ENCODE assay signal across 14 cellular contexts in the genomic region with DNA sequence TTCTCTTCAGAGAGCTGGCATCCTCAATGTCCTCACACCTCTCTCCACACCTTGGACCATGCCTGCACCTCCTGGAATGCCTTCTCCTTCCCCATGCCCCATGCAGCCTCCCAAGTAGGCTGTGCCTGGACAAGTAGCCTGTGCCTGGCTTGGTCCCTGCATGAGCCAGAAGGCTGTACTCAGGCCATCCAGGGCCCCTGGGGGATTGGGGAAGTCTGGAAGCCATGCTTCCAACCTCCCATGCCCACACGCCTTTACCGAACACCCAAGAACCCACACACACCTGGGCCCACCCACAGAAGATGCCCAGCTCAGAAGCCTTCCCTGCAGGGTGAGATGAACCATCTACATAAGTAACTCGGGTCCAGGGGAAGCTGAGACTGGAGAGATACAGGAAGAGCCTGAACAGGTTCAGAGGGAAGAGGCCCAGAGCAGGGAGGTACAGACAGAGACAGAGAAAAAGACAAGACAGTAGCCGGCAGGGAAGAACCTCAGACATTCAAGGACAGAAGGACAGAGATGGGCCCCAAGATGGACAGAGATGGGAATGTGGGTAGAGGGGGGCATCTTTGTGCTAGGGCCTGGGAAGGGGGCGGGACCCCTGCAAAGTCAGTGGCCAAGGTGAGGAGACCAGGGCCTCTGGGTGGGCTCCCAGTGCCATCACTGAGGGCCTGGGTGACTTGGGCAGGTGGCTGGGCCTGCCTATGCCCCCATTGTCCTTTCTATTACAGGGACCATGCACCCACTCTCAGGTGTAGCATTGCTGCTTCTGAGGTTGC. TPM values are rescaled to one million over a fixed set of nuclear protein-coding genes. Genes with fewer than 3 reads are reported as not detected.
DNase-seq lines count a peak whose midpoint lies in the region; ATAC-seq and TF ChIP-seq lines count a peak whose summit lies in the region.
"Had no signal": no experiment of that assay in that cellular context is flagged by ENCODE, and none has a peak within 500 bp of the region (broad histone marks: within the 10 kb centered on the region; RNA-seq: fewer than 3 reads in every experiment).

No MANE protein-coding gene starts in this region.

- H3K18ac ChIP-seq in IMR-90 (ENCODE audit: low read depth, low read length): no peak overlapping the region

- no peaks in the 10 kb centered on the region for H3K9me3 ChIP-seq in IMR-90 (ENCODE audit: control insufficient read depth, insufficient read depth, low read length)
- no peaks in the 10 kb centered on the region for H3K9me3 ChIP-seq in stomach
- H3K9me3 ChIP-seq: left ventricle myocardium inferior had no signal

- intact Hi-C loops in IMR-90 (cut with micrococcal nuclease) (no loop called here), stomach (cut with DNase I; ENCODE audit: low total_unique reads) (no loop called here)

- H3K4me1 ChIP-seq in IMR-90 (ENCODE audit: control insufficient read depth, insufficient read depth, low read length) (peaks cover 17% of the 10 kb centered on the region), stomach (peaks cover 62 to 89% (median 82%) of the 10 kb centered on the region in 4 donors)

- H3K9me3 Mint-ChIP-seq in nephron: no peaks in the 10 kb centered on the region
- H3K9me3 Mint-ChIP-seq: stimulated activated naive CD8-positive, alpha-beta T cell treated with anti-CD3 and anti-CD28 coated beads, Interleukin-15, Interleukin-2, amounts not matched to agents 100 ng/mL and 50 ng/mL, for 24 hours; T-cell had no signal

- no peak overlapping the region for H3K14ac ChIP-seq in IMR-90 (replicated peaks; ENCODE audit: low read depth, low read length)

- peaks cover 70% of the 10 kb centered on the region for H3K4me1 Mint-ChIP-seq in nephron

- dilution Hi-C loops in IMR-90 (cut with HindIII; ENCODE audit: low sequenced_read_pairs, unreplicated experiment): no loop called here

- H4K8ac ChIP-seq in IMR-90 (ENCODE audit: low read depth in 2 of 2, low read length in 2 of 2): no peak overlapping the region

- no peaks in the 10 kb centered on the region for H3K27me3 Mint-ChIP-seq in nephron (ENCODE audit: low read depth)
- H3K27me3 Mint-ChIP-seq: stimulated activated naive CD8-positive, alpha-beta T cell treated with anti-CD3 and anti-CD28 coated beads, Interleukin-15, Interleukin-2, amounts not matched to agents 100 ng/mL and 50 ng/mL, for 24 hours had no signal

- H3K36me3 Mint-ChIP-seq in nephron (ENCODE audit: low read depth): no peaks in the 10 kb centered on the region
- H3K36me3 Mint-ChIP-seq: T-cell had no signal

- H3K27me3 ChIP-seq in IMR-90 (ENCODE audit: control insufficient read depth, insufficient read depth, low read length) (no peaks in the 10 kb centered on the region), stomach (no peaks in the 10 kb centered on the region)
- H3K27me3 ChIP-seq: foreskin keratinocyte had no signal

- no peak for TF ChIP-seq EP300 in stomach (IDR thresholded peaks at IDR 0.05)

- no peak overlapping the region for H2AK9ac ChIP-seq in IMR-90 (replicated peaks; ENCODE audit: low read depth, low read length, poor library complexity)

- peak overlapping the region; percentile 69 to 88 (median 86) for H3K27ac Mint-ChIP-seq in nephron
- H3K27ac Mint-ChIP-seq: stimulated activated naive CD8-positive, alpha-beta T cell treated with anti-CD3 and anti-CD28 coated beads, Interleukin-15, Interleukin-2, amounts not matched to agents 100 ng/mL and 50 ng/mL, for 24 hours; T-cell had no signal

- TF ChIP-seq CTCF in IMR-90 (conservative IDR thresholded peaks at IDR 0.05; ENCODE audit: low read depth, low read length): no peak
- TF ChIP-seq CTCF in nephron (IDR thresholded peaks at IDR 0.05; ENCODE audit: unreplicated experiment in 3 of 3): no peak
- no peak for TF ChIP-seq CTCF in stomach (IDR thresholded peaks at IDR 0.05)

- H3K36me3 ChIP-seq in IMR-90 (ENCODE audit: control insufficient read depth, insufficient read depth, low read length): no peaks in the 10 kb centered on the region
- no peaks in the 10 kb centered on the region for H3K36me3 ChIP-seq in stomach
- H3K36me3 ChIP-seq: left ventricle myocardium inferior had no signal

- no peak overlapping the region for H3K4me2 ChIP-seq in IMR-90 (ENCODE audit: low read depth, low read length)

- H2AK5ac ChIP-seq in IMR-90 (ENCODE audit: low read depth, low read length): peak overlapping the region; percentile 13; the same call in 1 of the 2 replicates

- no peak overlapping the region for H4K91ac ChIP-seq in IMR-90 (ENCODE audit: insufficient read depth, low read depth, low read length)

- CTCF ChIA-PET in IMR-90 (lab: Yijun Ruan, JAX): interaction anchor here (1.1 kb wide), 1 partner anchor 52 kb away, joined by 3 read pairs; no protein-coding TSS in a partner anchor

- H3K4ac ChIP-seq in IMR-90 (ENCODE audit: low read depth, low read length): no peak overlapping the region

- DNase-seq in IMR-90: no peak
- DNase-seq in stomach: no peak
- no peak for DNase-seq in amniotic stem cell (lab: John Stamatoyannopoulos, UW)
- no peak for DNase-seq in DMS53 (lab: John Stamatoyannopoulos, UW)
- DNase-seq in GF-D8 (lab: John Stamatoyannopoulos, UW): no peak
- DNase-seq in NCI-H524 treated with DMSO at 0.1 percent for 48 hours (lab: John Stamatoyannopoulos, UW): no peak
- DNase-seq: foreskin keratinocyte, left ventricle myocardium inferior, NCI-H1436, NCI-H226, T-cell had no signal

- H3K9ac ChIP-seq in IMR-90 (ENCODE audit: low read depth, low read length): no peak overlapping the region

- in situ Hi-C loops in IMR-90 (cut with MboI; ENCODE audit: low sequenced_read_pairs): no loop called here

- no peak overlapping the region for H2BK15ac ChIP-seq in IMR-90 (ENCODE audit: low read depth, low read length)

- peaks cover 44% of the 10 kb centered on the region for H4K20me1 ChIP-seq in IMR-90 (ENCODE audit: insufficient read depth, low read length)

- peaks cover 11 to 74% of the 10 kb centered on the region in 2 experiments for H3K79me1 ChIP-seq in IMR-90 (ENCODE audit: low read depth in 1 of 2, low read length in 2 of 2)

- peaks cover 18% of the 10 kb centered on the region for H3K9me1 ChIP-seq in IMR-90 (ENCODE audit: insufficient read depth, low read length)

- peak overlapping the region; percentile 71 to 96 (median 87) for H3K4me3 Mint-ChIP-seq in nephron
- H3K4me3 Mint-ChIP-seq: stimulated activated naive CD8-positive, alpha-beta T cell treated with anti-CD3 and anti-CD28 coated beads, Interleukin-15, Interleukin-2, amounts not matched to agents 100 ng/mL and 50 ng/mL, for 24 hours; T-cell had no signal

- no peak overlapping the region for H2BK120ac ChIP-seq in IMR-90 (ENCODE audit: low read depth, low read length)

- no peak overlapping the region for H2AFZ ChIP-seq in IMR-90 (replicated peaks; ENCODE audit: low read length, poor library complexity)

- ATAC-seq in IMR-90 (ENCODE audit: low read depth): no peak
- ATAC-seq: foreskin keratinocyte, T-cell had no signal

- no peak overlapping the region for H3K23ac ChIP-seq in IMR-90 (ENCODE audit: low read depth, low read length)

- POLR2A ChIA-PET in IMR-90 (lab: Charles Lee; ENCODE audit: unreplicated experiment): no interaction called here

- WGBS in IMR-90 (ENCODE audit: extremely low coverage in 2 of 2, insufficient read length in 1 of 2), 2 experiments: 83% methylated on average over 1 of the region's 5 CpGs; no CpG with 5 or more reads in 1 of the 2 experiments
- WGBS in stomach, 5 donors: 85 to 92% (median 89%) methylated on average over 5 of the region's 5 CpGs

- TF ChIP-seq POLR2A in IMR-90 (IDR thresholded peaks at IDR 0.05; ENCODE audit: low read depth, low read length): no peak
- no peak for TF ChIP-seq POLR2A in stomach (IDR thresholded peaks at IDR 0.05)

- H3K56ac ChIP-seq in IMR-90 (ENCODE audit: extremely low read depth, insufficient read depth, low read length): no peak overlapping the region

- TF ChIP-seq RAD21 in IMR-90 (IDR thresholded peaks at IDR 0.05; ENCODE audit: low read length): no peak

- no TSS peak for BruUV-seq in IMR-90 (replicated peaks; lab: Mats Ljungman, UMichigan)

- H3K27ac ChIP-seq in IMR-90 (ENCODE audit: insufficient read depth, low read length) (no peak overlapping the region), cingulate gyrus (ENCODE audit: low read depth, low read length) (peak overlapping the region; percentile 96), stomach (peak overlapping the region in 4 of 5 donors; percentile 33 to 94 (median 88))
- H3K27ac ChIP-seq: foreskin keratinocyte, left ventricle myocardium inferior had no signal

- no peak overlapping the region for H2BK5ac ChIP-seq in IMR-90 (ENCODE audit: low read depth, low read length, poor library complexity, severe bottlenecking)

- no peak overlapping the region for H2BK20ac ChIP-seq in IMR-90 (ENCODE audit: low read depth, low read length)

- no peak overlapping the region for H3K4me3 ChIP-seq in IMR-90 (ENCODE audit: insufficient read depth, low read depth, low read length)
- H3K4me3 ChIP-seq in stomach: no peak overlapping the region
- H3K4me3 ChIP-seq: left ventricle myocardium inferior had no signal

- H4K5ac ChIP-seq in IMR-90 (ENCODE audit: low read depth, low read length): no peak overlapping the region

TF ChIP-seq in IMR-90, 13 proteins besides CTCF, POLR2A, EP300 and RAD21 (continues in another document):
- TF ChIP-seq FOS (IDR thresholded peaks at IDR 0.05; ENCODE audit: low read depth, low read length): no peak
- no peak for TF ChIP-seq BHLHE40 (IDR thresholded peaks at IDR 0.05; ENCODE audit: low read depth, low read length)
- no peak for TF ChIP-seq MAZ (IDR thresholded peaks at IDR 0.05; ENCODE audit: borderline replicate concordance, low read depth, low read length)
- TF ChIP-seq NFE2L2 (IDR thresholded peaks at IDR 0.05; ENCODE audit: low read depth, low read length): no peak
- TF ChIP-seq, protein P1, sequence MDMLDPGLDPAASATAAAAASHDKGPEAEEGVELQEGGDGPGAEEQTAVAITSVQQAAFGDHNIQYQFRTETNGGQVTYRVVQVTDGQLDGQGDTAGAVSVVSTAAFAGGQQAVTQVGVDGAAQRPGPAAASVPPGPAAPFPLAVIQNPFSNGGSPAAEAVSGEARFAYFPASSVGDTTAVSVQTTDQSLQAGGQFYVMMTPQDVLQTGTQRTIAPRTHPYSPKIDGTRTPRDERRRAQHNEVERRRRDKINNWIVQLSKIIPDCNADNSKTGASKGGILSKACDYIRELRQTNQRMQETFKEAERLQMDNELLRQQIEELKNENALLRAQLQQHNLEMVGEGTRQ (IDR thresholded peaks at IDR 0.05; ENCODE audit: low read depth, low read length): no peak
- TF ChIP-seq CHD1 (IDR thresholded peaks at IDR 0.05; ENCODE audit: low read depth, low read length): no peak
- no peak for TF ChIP-seq MXI1 (IDR thresholded peaks at IDR 0.05; ENCODE audit: borderline replicate concordance, low read depth, low read length)
- no peak for TF ChIP-seq SMC3 (IDR thresholded peaks at IDR 0.05; ENCODE audit: low read depth, low read length)
- TF ChIP-seq RFX5 (IDR thresholded peaks at IDR 0.05; ENCODE audit: low read depth, low read length): no peak

RNA-seq across cellular contexts. Expression of a gene that starts 4.3 kb away (rescaled TPM):
- total RNA-seq in IMR-90 (2012; rRNA removed): 18.1 and 19.7 TPM in 2 replicates
- 25.7 and 26.4 TPM in 2 replicates for polyA plus RNA-seq in IMR-90 (2012; rRNA removed)
- 18.6 and 33.9 TPM in 2 replicates for polyA plus RNA-seq in IMR-90 (2012; cell fraction: cytosol; rRNA removed)
- 48.9 and 50.9 TPM in 2 replicates for polyA plus RNA-seq in IMR-90 (2012; cell fraction: nucleus; rRNA removed; ENCODE audit: low replicate concordance)
- 100 to 1,000 TPM in 1 of 5 donors, 10 to 100 TPM in 4; 39.1 to 175 (median 45.1) TPM for total RNA-seq in stomach
- 10 to 100 TPM; 47.8 to 49.6 (median 47.8) TPM for polyA plus RNA-seq in stomach
